ENCODE assay signal across 17 cellular contexts in the genomic region with DNA sequence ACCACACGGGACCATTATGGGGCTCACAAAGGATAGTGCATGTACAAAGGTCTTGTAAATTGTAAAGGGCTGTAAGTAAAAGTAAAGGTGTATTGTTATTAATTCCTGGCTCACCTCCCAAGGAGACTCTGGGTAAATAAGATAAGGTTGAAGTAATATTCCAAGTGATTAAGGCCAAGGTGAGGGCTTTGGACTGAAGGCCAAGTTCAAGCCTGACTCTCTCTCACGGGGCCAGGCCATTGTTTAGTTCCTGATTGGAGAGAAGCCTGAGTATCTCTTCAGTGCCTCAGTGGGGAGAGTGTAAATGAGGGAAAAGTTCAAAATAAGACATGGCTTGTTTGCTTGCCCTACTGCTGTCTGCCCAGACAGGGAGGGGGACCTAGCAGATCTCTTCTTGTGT. TPM values are rescaled to one million over a fixed set of nuclear protein-coding genes. Genes with fewer than 3 reads are reported as not detected.
DNase-seq lines count a peak whose midpoint lies in the region; ATAC-seq, FAIRE-seq and TF ChIP-seq lines count a peak whose summit lies in the region.
"Had no signal": no experiment of that assay in that cellular context is flagged by ENCODE, and none has a peak within 500 bp of the region (broad histone marks: within the 10 kb centered on the region; RNA-seq: fewer than 3 reads in every experiment).

No MANE protein-coding gene starts in this region.

- H3K9me1 ChIP-seq in endothelial cell of umbilical vein (replicated peaks; ENCODE audit: control insufficient read depth, extremely low read depth, insufficient read depth, low read length), result no peaks in the 10 kb centered on the region

- dilution Hi-C loops in endothelial cell of umbilical vein (cut with MboI; ENCODE audit: extremely low pct_ligation_motif_present, low sequenced_read_pairs), result no loop called here

- no TSS peak for BruUV-seq in HepG2 (replicated peaks; lab: Mats Ljungman, UMichigan)
- no TSS peak for BruUV-seq in endothelial cell of umbilical vein (replicated peaks; lab: Mats Ljungman, UMichigan)

- H3K36me3 ChIP-seq in HepG2 (replicated peaks in 1 of 2; ENCODE audit: control insufficient read depth in 1 of 2, insufficient read depth in 2 of 2, low read length in 2 of 2) (no peaks in the 10 kb centered on the region), right lobe of liver (no peaks in the 10 kb centered on the region), endothelial cell of umbilical vein (ENCODE audit: control insufficient read depth in 2 of 2, extremely low read depth in 1 of 2, insufficient read depth in 2 of 2, low read length in 2 of 2) (no peaks in the 10 kb centered on the region), pancreas (no peaks in the 10 kb centered on the region), tibial artery (no peaks in the 10 kb centered on the region)
- H3K36me3 ChIP-seq: HAP-1 had no signal

- POLR2A ChIA-PET in HepG2 (lab: Yijun Ruan, JAX) (no interaction called here), endothelial cell of umbilical vein (lab: Charles Lee) (no interaction called here)

- TF ChIP-seq CTCF in HepG2 (CRISPR knock-in tag; IDR thresholded peaks at IDR 0.05) (no peak), right lobe of liver (IDR thresholded peaks at IDR 0.05) (no peak), endothelial cell of umbilical vein (IDR thresholded peaks at IDR 0.05; ENCODE audit: extremely low read depth in 1 of 2, insufficient read depth in 1 of 2, low read depth in 1 of 2, low read length in 2 of 2) (no peak), pancreas (IDR thresholded peaks at IDR 0.05) (no peak), tibial artery (IDR thresholded peaks at IDR 0.05) (no peak)

- H3K9me3 ChIP-seq in HepG2 (ENCODE audit: low read length) (no peaks in the 10 kb centered on the region), right lobe of liver (no peaks in the 10 kb centered on the region), endothelial cell of umbilical vein (replicated peaks; ENCODE audit: control insufficient read depth, insufficient read depth, low read length) (no peaks in the 10 kb centered on the region), pancreas (no peaks in the 10 kb centered on the region), tibial artery (no peaks in the 10 kb centered on the region)
- H3K9me3 ChIP-seq: A549, Caco-2, HAP-1 had no signal

- H3K27me3 ChIP-seq in HepG2 (ENCODE audit: control insufficient read depth in 1 of 2, insufficient read depth in 2 of 2, low read length in 2 of 2), result peaks cover 0 to 8% of the 10 kb centered on the region in 2 experiments; a peak in 2 of 5 replicates
- H3K27me3 ChIP-seq in right lobe of liver, result no peaks in the 10 kb centered on the region
- H3K27me3 ChIP-seq in endothelial cell of umbilical vein (ENCODE audit: control insufficient read depth in 2 of 2, insufficient read depth in 2 of 2, low read length in 2 of 2), result no peaks in the 10 kb centered on the region
- H3K27me3 ChIP-seq in pancreas, result no peaks in the 10 kb centered on the region
- peaks cover 0 to 9% of the 10 kb centered on the region in 2 donors for H3K27me3 ChIP-seq in tibial artery

- in situ Hi-C loops in HepG2 (cut with HindIII; ENCODE audit: extremely low pct_ligation_motif_present, low pct_unique_long_range_greater_than_20kb), result no loop called here

- 0% methylated on average over 2 of the region's 2 CpGs for WGBS in HepG2 (ENCODE audit: low lambda C conversion rate)
- WGBS in right lobe of liver (ENCODE audit: insufficient coverage, low coverage, low lambda C conversion rate, missing lambda C conversion rate), result 76% methylated on average over 2 of the region's 2 CpGs
- 28 to 32% methylated on average over 2 of the region's 2 CpGs for WGBS in pancreas, 2 donors

- H3K9ac ChIP-seq in HepG2 (ENCODE audit: insufficient read depth, low read depth, low read length) (no peak overlapping the region), endothelial cell of umbilical vein (replicated peaks; ENCODE audit: extremely low read depth, insufficient read depth, low read length) (no peak overlapping the region)

- DNase-seq in HepG2 (ENCODE audit: low spot score) (no peak), right lobe of liver (no peak), endothelial cell of umbilical vein (ENCODE audit: low read depth, low spot score) (no peak), pancreas (peak in 3 of 6 donors; percentile 24 to 53 (median 26)), tibial artery (no peak)
- DNase-seq in activated CD4-positive, alpha-beta T cell treated with anti-CD3 and anti-CD28 coated beads for 1 hour, result no peak
- DNase-seq: AML-193; Caco-2; CD4-positive, alpha-beta T cell; GDM1 had no signal

- CTCF ChIA-PET in HepG2 (lab: Yijun Ruan, JAX; ENCODE audit: low intra/inter-chr PET ratio, low total read pairs), result no interaction called here
- CTCF ChIA-PET in endothelial cell of umbilical vein (lab: Charles Lee), result interaction anchor here (1.0 to 1.6 kb wide), 2 partner anchors 12 to 26 kb away, joined by 3 read pairs; no protein-coding TSS in a partner anchor

- H3K4me2 ChIP-seq in HepG2 (ENCODE audit: low read depth, low read length), result peak overlapping the region; percentile 20; the same call in 1 of the 2 replicates
- H3K4me2 ChIP-seq in endothelial cell of umbilical vein (ENCODE audit: insufficient read depth, low read length), result no peak overlapping the region
- H3K4me2 ChIP-seq: A549 had no signal

- H3K4me1 ChIP-seq in HepG2 (ENCODE audit: insufficient read depth, low read length) (peaks cover 18% of the 10 kb centered on the region), right lobe of liver (no peaks in the 10 kb centered on the region), endothelial cell of umbilical vein (ENCODE audit: control insufficient read depth, extremely low read depth, insufficient read depth, low read length) (no peaks in the 10 kb centered on the region), pancreas (peaks cover 6 to 7% (median 7%) of the 10 kb centered on the region in 3 donors), tibial artery (no peaks in the 10 kb centered on the region)
- H3K4me1 ChIP-seq: A549 had no signal

- no peak for TF ChIP-seq POLR2A in HepG2 (IDR thresholded peaks at IDR 0.05; ENCODE audit: insufficient read depth in 1 of 2, low read depth in 2 of 2, low read length in 2 of 2)
- TF ChIP-seq POLR2A in right lobe of liver (IDR thresholded peaks at IDR 0.05), result no peak
- no peak for TF ChIP-seq POLR2A in endothelial cell of umbilical vein (IDR thresholded peaks at IDR 0.05; ENCODE audit: low read depth, low read length)

- H4K20me1 ChIP-seq in HepG2 (ENCODE audit: insufficient read depth, low read length) (no peaks in the 10 kb centered on the region), endothelial cell of umbilical vein (replicated peaks; ENCODE audit: control insufficient read depth, extremely low read depth, insufficient read depth, low read length) (no peaks in the 10 kb centered on the region)

- TF ChIP-seq RAD21 in HepG2 (CRISPR knock-in tag; IDR thresholded peaks at IDR 0.05), result no peak

- H3K4me3 ChIP-seq in HepG2 (replicated peaks in 1 of 3; ENCODE audit: insufficient read depth in 1 of 3, low read depth in 2 of 3, low read length in 3 of 3) (no peak overlapping the region), right lobe of liver (no peak overlapping the region), endothelial cell of umbilical vein (replicated peaks in 1 of 3; ENCODE audit: insufficient read depth in 1 of 3, low read depth in 1 of 3, low read length in 3 of 3) (no peak overlapping the region), pancreas (no peak overlapping the region), tibial artery (no peak overlapping the region)
- H3K4me3 ChIP-seq: A549, HAP-1 had no signal

- H2AFZ ChIP-seq in HepG2 (ENCODE audit: low read length) (no peak overlapping the region), endothelial cell of umbilical vein (ENCODE audit: low read depth, low read length) (peak overlapping the region; percentile 27)

- no peak for TF ChIP-seq EP300 in HepG2 (IDR thresholded peaks at IDR 0.05; ENCODE audit: low read depth in 2 of 2, low read length in 2 of 2)
- TF ChIP-seq EP300 in HepG2 (CRISPR knock-in tag; IDR thresholded peaks at IDR 0.05; ENCODE audit: borderline replicate concordance), result no peak

- no peak for FAIRE-seq in HepG2 (lab: Jason Lieb, UNC)
- no peak for FAIRE-seq in endothelial cell of umbilical vein (lab: Jason Lieb, UNC)
- no peak for FAIRE-seq in pancreas (lab: Jason Lieb, UNC)
- FAIRE-seq: A549, GM12892, GM18507 had no signal

- H3K79me2 ChIP-seq in HepG2 (ENCODE audit: insufficient read depth, low read length) (no peaks in the 10 kb centered on the region), endothelial cell of umbilical vein (ENCODE audit: control insufficient read depth, insufficient read depth, low read length) (no peaks in the 10 kb centered on the region)

- intact Hi-C loops in HepG2 (cut with micrococcal nuclease; ENCODE audit: unreplicated experiment), result no loop called here
- intact Hi-C loops in right lobe of liver (cut with DNase I), result no loop called here
- intact Hi-C loops in endothelial cell of umbilical vein (cut with micrococcal nuclease), result loop anchor here (10.0 kb wide), 1 partner anchor 228 kb away; no protein-coding TSS in a partner anchor
- intact Hi-C loops in pancreas (cut with DNase I), result no loop called here
- intact Hi-C loops in tibial artery (cut with DNase I; ENCODE audit: low total_unique reads), result loop anchor here (10.0 kb wide), 1 partner anchor 172 kb away; no protein-coding TSS in a partner anchor

- ATAC-seq in HepG2 (no peak), right lobe of liver (no peak), pancreas (peak; percentile 69 to 94 (median 84)), HG03095 (IDR thresholded peaks at IDR 0.05; ENCODE audit: unreplicated experiment) (no peak)
- ATAC-seq: A549 had no signal

- H3K27ac ChIP-seq in HepG2 (ENCODE audit: extremely low read length, insufficient read depth, low read length) (no peak overlapping the region), right lobe of liver (no peak overlapping the region), endothelial cell of umbilical vein (ENCODE audit: insufficient read depth, low read depth, low read length) (no peak overlapping the region), pancreas (no peak overlapping the region), tibial artery (no peak overlapping the region)
- H3K27ac ChIP-seq: 22Rv1, A549, C4-2B had no signal

RNA-seq across cellular contexts. Expression of gene ZFYVE9, which starts 19.5 kb away (rescaled TPM):
- total RNA-seq in HepG2 (2016; rRNA removed; fragmentation: Illumina TruSeq; extraction: Trizol), result 19.8 and 26.5 TPM in 2 replicates
- total RNA-seq in HepG2 (2016; cell fraction: cytosol; rRNA removed; fragmentation: Illumina TruSeq; extraction: Trizol; ENCODE audit: low read depth), result 3.3 and 4.1 TPM in 2 replicates
- 19.0 and 25.7 TPM in 2 replicates for total RNA-seq in HepG2 (2016; cell fraction: insoluble cytoplasmic fraction; rRNA removed; fragmentation: Illumina TruSeq; extraction: Trizol)
- total RNA-seq in HepG2 (2016; cell fraction: membrane; rRNA removed; fragmentation: Illumina TruSeq; extraction: Trizol), result 13.4 and 14.6 TPM in 2 replicates
- total RNA-seq in HepG2 (2016; cell fraction: nucleus; rRNA removed; fragmentation: Illumina TruSeq; extraction: Trizol), result 27.9 and 35.0 TPM in 2 replicates
- 8.8 and 9.2 TPM in 2 replicates for polyA plus RNA-seq in HepG2 (2011; rRNA removed)
- 4.6 and 7.0 TPM in 2 replicates for polyA plus RNA-seq in HepG2 (2011; cell fraction: cytosol; rRNA removed)
- polyA plus RNA-seq in HepG2 (2011; cell fraction: nucleus; rRNA removed), result 5.3 and 5.9 TPM in 2 replicates
- polyA plus RNA-seq in HepG2 (2012), result 10.4 and 11.2 TPM in 2 replicates
- polyA plus RNA-seq in HepG2 (2016; cell fraction: cytosol; fragmentation: Illumina TruSeq; extraction: Trizol; ENCODE audit: low read depth), result 0.58 and 0.62 TPM in 2 replicates
- polyA plus RNA-seq in HepG2 (2016; cell fraction: insoluble cytoplasmic fraction; fragmentation: Illumina TruSeq; extraction: Trizol; ENCODE audit: low read depth), result 14.8 and 15.6 TPM in 2 replicates
- 3.3 and 3.5 TPM in 2 replicates for polyA plus RNA-seq in HepG2 (2016; cell fraction: membrane; fragmentation: Illumina TruSeq; extraction: Trizol; ENCODE audit: low read depth)
- polyA plus RNA-seq in HepG2 (2016; cell fraction: nucleus; fragmentation: Illumina TruSeq; extraction: Trizol; ENCODE audit: insufficient read depth, low read depth), result 9.2 and 10.0 TPM in 2 replicates
- 16.7 and 18.2 TPM in 2 replicates for polyA minus RNA-seq in HepG2 (2011; rRNA and poly(A)+ RNA removed; ENCODE audit: low replicate concordance)
- 14.9 and 17.9 TPM in 2 replicates for polyA minus RNA-seq in HepG2 (2011; cell fraction: cytosol; rRNA and poly(A)+ RNA removed)
- polyA minus RNA-seq in HepG2 (2011; cell fraction: nucleus; rRNA and poly(A)+ RNA removed), result 61.9 and 62.7 TPM in 2 replicates
- 10 to 100 TPM in 5 of 6 experiments, 1 to 10 TPM in 1; 9.6 to 15.6 (median 12.3) TPM for total RNA-seq in right lobe of liver
- total RNA-seq in endothelial cell of umbilical vein, result 14.8 and 16.8 TPM in 2 replicates
- polyA plus RNA-seq in endothelial cell of umbilical vein, result 3.6 and 4.1 TPM in 2 replicates
- 6.6 and 7.5 TPM in 2 replicates for polyA plus RNA-seq in endothelial cell of umbilical vein (2011; cell fraction: cytosol; rRNA removed)
- 8.6 and 9.4 TPM in 2 replicates for polyA plus RNA-seq in endothelial cell of umbilical vein (2011; cell fraction: nucleus; rRNA removed)
- polyA plus RNA-seq in endothelial cell of umbilical vein (2012), result 9.9 and 14.6 TPM in 2 replicates
- polyA minus RNA-seq in endothelial cell of umbilical vein, result 21.0 and 22.6 TPM in 2 replicates
- 9.9 TPM for polyA minus RNA-seq in endothelial cell of umbilical vein (2011; cell fraction: cytosol; rRNA and poly(A)+ RNA removed)
- 24.2 and 37.5 TPM in 2 replicates for polyA minus RNA-seq in endothelial cell of umbilical vein (2011; cell fraction: nucleus; rRNA and poly(A)+ RNA removed)
- 10 to 100 TPM; 11.8 to 16.9 (median 14.0) TPM for total RNA-seq in pancreas
- polyA plus RNA-seq in pancreas, result 1 to 10 TPM; 3.0 to 7.5 TPM

Comparison
In these comparisons a context has a peak if more than half of its experiments do, and no peak if none do; other contexts are left out.
1. ATAC-seq: peak in pancreas (4 of 4); none in HepG2 (single experiment), right lobe of liver (0 of 4) and HG03095 (single experiment).
2. intact Hi-C loops: an anchor here in endothelial cell of umbilical vein (10.0 kb wide) and tibial artery (10.0 kb wide); none called in HepG2, right lobe of liver and pancreas.